8 cellular contexts compared by ENCODE assay signal in genomic region chr1:32014937-32015363, GRCh38. TPM values are rescaled to one million over a fixed set of nuclear protein-coding genes. Genes with fewer than 3 reads are reported as not detected.
DNase-seq lines count a peak whose midpoint lies in the region; ATAC-seq and TF ChIP-seq lines count a peak whose summit lies in the region.

No MANE protein-coding gene starts in this region.

- H3K4me3 ChIP-seq in ACC112 (ENCODE audit: low read depth, low read length) (peak overlapping the region; percentile 95), HUES48 (ENCODE audit: low read depth, low read length) (peak overlapping the region; percentile 85), brain microvascular endothelial cell (ENCODE audit: low read depth, low read length) (peak overlapping the region; percentile 98), mesendoderm (ENCODE audit: low read length) (peak overlapping the region; percentile 100)

- H2BK120ac ChIP-seq in mesendoderm (ENCODE audit: low read depth, low read length), result no peak overlapping the region

- no peak overlapping the region for H3K4ac ChIP-seq in mesendoderm (ENCODE audit: low read depth, low read length)

- H3K56ac ChIP-seq in mesendoderm (ENCODE audit: low read length), result peak overlapping the region; percentile 98

- H3K36me3 ChIP-seq in ACC112 (ENCODE audit: insufficient read depth, low read length) (no peaks in the 10 kb centered on the region), HUES48 (ENCODE audit: control insufficient read depth, insufficient read depth, low read length) (peaks cover 13% of the 10 kb centered on the region), brain microvascular endothelial cell (replicated peaks) (no peaks in the 10 kb centered on the region), mesendoderm (ENCODE audit: control insufficient read depth, insufficient read depth, low read length) (peaks cover 3% of the 10 kb centered on the region)

- no peak overlapping the region for H2BK15ac ChIP-seq in mesendoderm (replicated peaks; ENCODE audit: low read depth)

- no peaks in the 10 kb centered on the region for H3K27me3 ChIP-seq in ACC112 (ENCODE audit: insufficient read depth, low read length)
- H3K27me3 ChIP-seq in HUES48 (ENCODE audit: control insufficient read depth, insufficient read depth, low read length), result no peaks in the 10 kb centered on the region
- H3K27me3 ChIP-seq in brain microvascular endothelial cell (replicated peaks), result no peaks in the 10 kb centered on the region
- H3K27me3 ChIP-seq in mesendoderm (ENCODE audit: insufficient read depth, low read length, poor library complexity), result no peaks in the 10 kb centered on the region

- H3K4me1 ChIP-seq in ACC112 (ENCODE audit: control insufficient read depth, insufficient read depth, low read length, unreplicated experiment), result peaks cover 33% of the 10 kb centered on the region
- peaks cover 17% of the 10 kb centered on the region for H3K4me1 ChIP-seq in HUES48 (ENCODE audit: control insufficient read depth, insufficient read depth, low read length)
- peaks cover 3% of the 10 kb centered on the region for H3K4me1 ChIP-seq in mesendoderm (ENCODE audit: control insufficient read depth, low read depth, low read length)

- H2BK5ac ChIP-seq in mesendoderm (ENCODE audit: low read length), result no peak overlapping the region

- no peak for DNase-seq in brain microvascular endothelial cell
- DNase-seq in mesendoderm, result no peak
- no peak for DNase-seq in kidney tubule cell (ENCODE audit: low spot score)

- in situ Hi-C loops in brain microvascular endothelial cell (cut with HindIII; ENCODE audit: low pct_ligation_motif_present, low sequenced_read_pairs), result no loop called here

- ATAC-seq in HG03442 (IDR thresholded peaks at IDR 0.05; ENCODE audit: unreplicated experiment), result no peak
- ATAC-seq in GM18498 (IDR thresholded peaks at IDR 0.05; ENCODE audit: unreplicated experiment), result no peak
- no peak for ATAC-seq in GM21526 (IDR thresholded peaks at IDR 0.05; ENCODE audit: low FRiP score, unreplicated experiment)

- no peak overlapping the region for H4K5ac ChIP-seq in mesendoderm (ENCODE audit: low read length)

- H3K9ac ChIP-seq in HUES48 (ENCODE audit: low read depth, low read length) (peak overlapping the region; percentile 93), mesendoderm (ENCODE audit: low read length) (peak overlapping the region; percentile 100)

- H3K79me1 ChIP-seq in mesendoderm (ENCODE audit: low read length), result no peaks in the 10 kb centered on the region

- H3K79me2 ChIP-seq in ACC112 (ENCODE audit: control insufficient read depth, insufficient read depth, low read length, unreplicated experiment), result peaks cover 60% of the 10 kb centered on the region
- peaks cover 57% of the 10 kb centered on the region for H3K79me2 ChIP-seq in mesendoderm (ENCODE audit: control insufficient read depth, insufficient read depth, low read length)

- TF ChIP-seq CTCF in brain microvascular endothelial cell (IDR thresholded peaks at IDR 0.05; ENCODE audit: low read depth, low read length, missing control alignments), result no peak

- H3K9me3 ChIP-seq in HUES48 (ENCODE audit: control insufficient read depth, insufficient read depth, low read length), result no peaks in the 10 kb centered on the region

- H3K4me2 ChIP-seq in mesendoderm (ENCODE audit: low read length), result peak overlapping the region; percentile 79

- H4K8ac ChIP-seq in mesendoderm (ENCODE audit: low read depth, low read length), result no peak overlapping the region

- H3K27ac ChIP-seq in ACC112 (ENCODE audit: low read depth, low read length) (peak overlapping the region; percentile 87; the same call in 1 of the 2 replicates), HUES48 (ENCODE audit: low read depth, low read length) (no peak overlapping the region), brain microvascular endothelial cell (peak overlapping the region; percentile 89), mesendoderm (ENCODE audit: low read depth, low read length) (no peak overlapping the region)

- H2AK5ac ChIP-seq in mesendoderm (ENCODE audit: low read length), result no peak overlapping the region

- no peak overlapping the region for H3K23ac ChIP-seq in mesendoderm (ENCODE audit: low read length)

- H3K18ac ChIP-seq in mesendoderm (ENCODE audit: low read length), result no peak overlapping the region

- WGBS in mesendoderm (ENCODE audit: extremely low coverage, insufficient coverage, low lambda C conversion rate), result no CpG with 5 or more reads among the region's 14 CpGs

- no peak overlapping the region for H2AFZ ChIP-seq in ACC112 (ENCODE audit: low read length, unreplicated experiment)

RNA-seq across cellular contexts. Expression of gene KHDRBS1, which starts 1.3 kb away (rescaled TPM):
- 245 TPM for polyA plus RNA-seq in mesendoderm (2013, experiment 1 of 2)
- 252 TPM for polyA plus RNA-seq in mesendoderm (2013, experiment 2 of 2)

RNA-seq across cellular contexts. Expression of gene TMEM39B, which starts 57.8 kb away (rescaled TPM):
- polyA plus RNA-seq in mesendoderm (2013, experiment 1 of 2), result 22.1 TPM
- 20.5 TPM for polyA plus RNA-seq in mesendoderm (2013, experiment 2 of 2)

Comparison
In these comparisons a context has a peak if more than half of its experiments do, and no peak if none do; other contexts are left out.
1. H3K27ac ChIP-seq: peak in ACC112 (single experiment) and brain microvascular endothelial cell (single experiment); none in HUES48 (single experiment) and mesendoderm (single experiment).
2. Peak in every context shown above with its lines, with median percentiles within 50 percentile points of each other: H3K4me3 ChIP-seq.